1 cellular context compared by ENCODE assay signal in the genomic region with DNA sequence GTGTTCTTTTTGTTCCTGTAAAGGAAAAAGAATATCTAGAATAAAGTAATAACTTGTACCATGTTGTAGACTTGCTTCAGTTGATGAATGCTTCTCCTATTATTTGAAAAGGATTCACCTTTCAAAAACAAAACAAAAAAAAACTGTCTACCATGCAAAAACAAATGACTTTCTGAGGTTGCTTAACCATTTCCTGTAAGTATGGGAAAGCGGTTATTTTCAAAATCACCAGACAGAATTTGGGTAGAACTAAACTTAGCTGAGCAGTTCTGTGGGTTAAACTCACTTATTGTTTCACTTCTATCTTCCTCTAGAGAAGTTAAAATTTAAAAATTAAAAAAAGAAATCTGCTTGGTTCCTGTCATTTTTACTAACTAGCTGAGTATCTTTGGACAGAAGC.
TF ChIP-seq lines count a peak whose summit lies in the region.

No MANE protein-coding gene starts in this region.

TF ChIP-seq in GM23338, 12 proteins besides CTCF, POLR2A, EP300 and RAD21 (continued from another document):
- TF ChIP-seq, protein P1, sequence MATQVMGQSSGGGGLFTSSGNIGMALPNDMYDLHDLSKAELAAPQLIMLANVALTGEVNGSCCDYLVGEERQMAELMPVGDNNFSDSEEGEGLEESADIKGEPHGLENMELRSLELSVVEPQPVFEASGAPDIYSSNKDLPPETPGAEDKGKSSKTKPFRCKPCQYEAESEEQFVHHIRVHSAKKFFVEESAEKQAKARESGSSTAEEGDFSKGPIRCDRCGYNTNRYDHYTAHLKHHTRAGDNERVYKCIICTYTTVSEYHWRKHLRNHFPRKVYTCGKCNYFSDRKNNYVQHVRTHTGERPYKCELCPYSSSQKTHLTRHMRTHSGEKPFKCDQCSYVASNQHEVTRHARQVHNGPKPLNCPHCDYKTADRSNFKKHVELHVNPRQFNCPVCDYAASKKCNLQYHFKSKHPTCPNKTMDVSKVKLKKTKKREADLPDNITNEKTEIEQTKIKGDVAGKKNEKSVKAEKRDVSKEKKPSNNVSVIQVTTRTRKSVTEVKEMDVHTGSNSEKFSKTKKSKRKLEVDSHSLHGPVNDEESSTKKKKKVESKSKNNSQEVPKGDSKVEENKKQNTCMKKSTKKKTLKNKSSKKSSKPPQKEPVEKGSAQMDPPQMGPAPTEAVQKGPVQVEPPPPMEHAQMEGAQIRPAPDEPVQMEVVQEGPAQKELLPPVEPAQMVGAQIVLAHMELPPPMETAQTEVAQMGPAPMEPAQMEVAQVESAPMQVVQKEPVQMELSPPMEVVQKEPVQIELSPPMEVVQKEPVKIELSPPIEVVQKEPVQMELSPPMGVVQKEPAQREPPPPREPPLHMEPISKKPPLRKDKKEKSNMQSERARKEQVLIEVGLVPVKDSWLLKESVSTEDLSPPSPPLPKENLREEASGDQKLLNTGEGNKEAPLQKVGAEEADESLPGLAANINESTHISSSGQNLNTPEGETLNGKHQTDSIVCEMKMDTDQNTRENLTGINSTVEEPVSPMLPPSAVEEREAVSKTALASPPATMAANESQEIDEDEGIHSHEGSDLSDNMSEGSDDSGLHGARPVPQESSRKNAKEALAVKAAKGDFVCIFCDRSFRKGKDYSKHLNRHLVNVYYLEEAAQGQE (IDR thresholded peaks at IDR 0.05; ENCODE audit: unreplicated experiment) = no peak
